In the genomic region with DNA sequence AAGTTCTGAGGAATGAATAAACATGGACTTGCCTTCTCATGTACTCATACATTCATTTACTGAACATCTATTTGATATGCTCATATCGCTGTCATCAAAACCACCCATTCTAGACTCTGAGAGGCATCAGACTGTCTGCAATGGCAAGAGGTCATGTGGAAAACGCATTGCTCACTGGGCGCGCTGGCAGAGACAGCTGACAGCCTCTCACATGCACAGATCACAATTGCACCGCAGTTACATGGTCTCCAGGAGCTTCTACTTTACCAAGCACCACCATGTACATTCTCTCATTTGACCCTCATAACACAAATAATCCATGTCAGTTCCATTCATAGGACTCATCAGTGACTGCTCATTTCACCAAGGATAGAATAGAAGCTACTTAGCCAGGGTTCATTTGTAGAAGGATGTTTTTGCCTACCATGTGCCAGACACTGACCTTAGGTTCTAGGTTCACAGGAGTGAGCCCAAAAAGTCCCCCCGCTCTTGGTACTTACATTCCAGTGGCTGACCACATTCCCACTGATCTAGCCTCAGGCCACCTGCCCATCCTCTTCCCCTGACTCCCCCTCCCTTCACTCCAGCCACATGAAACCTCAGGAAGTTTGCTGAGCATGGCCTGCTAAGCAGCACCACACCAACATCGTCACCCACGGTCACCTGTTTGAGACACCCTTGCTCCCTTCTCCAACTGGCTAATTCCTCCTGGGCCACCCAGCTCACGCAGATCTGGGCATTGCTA, we compare ENCODE assay signal across 32 cellular contexts. TPM values are rescaled to one million over a fixed set of nuclear protein-coding genes. Genes with fewer than 3 reads are reported as not detected.
DNase-seq lines count a peak whose midpoint lies in the region; ATAC-seq and TF ChIP-seq lines count a peak whose summit lies in the region.
"Had no signal": no experiment of that assay in that cellular context is flagged by ENCODE, and none has a peak within 500 bp of the region (broad histone marks: within the 10 kb centered on the region; RNA-seq: fewer than 3 reads in every experiment).

No MANE protein-coding gene starts in this region.

- no peak overlapping the region for H3K4me3 Mint-ChIP-seq in stimulated activated effector memory CD8-positive, alpha-beta T cell treated with anti-CD3 and anti-CD28 coated beads, Interleukin-12 subunit alpha, Interleukin-12 subunit beta, amount 100 ng/mL, for 72 hours
- H3K4me3 Mint-ChIP-seq: activated CD4-positive, alpha-beta T cell treated with anti-CD3 and anti-CD28 coated beads, Interleukin-2, amount 10 ng/mL, durations not matched to agents 7 days and 5 days; activated naive CD8-positive, alpha-beta T cell treated with anti-CD3 and anti-CD28 coated beads, Interleukin-2, amount 10 ng/mL, durations not matched to agents 7 days and 5 days; naive thymus-derived CD8-positive, alpha-beta T cell; stimulated activated naive B cell treated with anti-CD40 and anti-IgM and Interleukin-4, amounts not matched to agents 10 μg/mL and 1 μg/mL and 100 μg/mL, for 72 hours; WTC11 had no signal

- H3K9me3 ChIP-seq in mammary epithelial cell (replicated peaks; ENCODE audit: insufficient read depth, low read length) (no peaks in the 10 kb centered on the region), breast epithelium (no peaks in the 10 kb centered on the region), SJCRH30 (replicated peaks) (no peaks in the 10 kb centered on the region), transverse colon (no peaks in the 10 kb centered on the region)

- DNase-seq in mammary epithelial cell (peak; percentile 6), breast epithelium (ENCODE audit: low spot score in 2 of 2) (no peak), SJCRH30 (peak; percentile 87), foreskin melanocyte (peak; percentile 29), transverse colon (no peak)
- no peak for DNase-seq in stimulated activated effector memory CD8-positive, alpha-beta T cell treated with anti-CD3 and anti-CD28 coated beads, Interleukin-12 subunit alpha, Interleukin-12 subunit beta, amount 100 ng/mL, for 72 hours (ENCODE audit: low spot score in 2 of 2)
- no peak for DNase-seq in stimulated activated naive CD4-positive, alpha-beta T cell (lab: John Stamatoyannopoulos, UW)
- DNase-seq: activated CD4-positive, alpha-beta T cell treated with anti-CD3 and anti-CD28 coated beads, Interleukin-2, amount 10 ng/mL, durations not matched to agents 7 days and 5 days; activated gamma-delta T cell treated with Interleukin-2 at 50 U/mL for 16 hours; activated naive CD8-positive, alpha-beta T cell treated with anti-CD3 and anti-CD28 coated beads, Interleukin-2, amount 10 ng/mL, durations not matched to agents 7 days and 5 days; activated T-cell treated with anti-CD3 and anti-CD28 coated beads, Interleukin-2, amount 50 U/mL, for 48 hours; caudate nucleus; effector memory CD4-positive, alpha-beta T cell; GOT3; Karpas-422; naive thymus-derived CD8-positive, alpha-beta T cell; NCI-H146; NCI-H2107; NCI-H345; NCI-H69; SHP77 treated with DMSO at 0.1 percent for 48 hours; stimulated activated naive B cell treated with anti-CD40 and anti-IgM and Interleukin-4, amounts not matched to agents 10 μg/mL and 1 μg/mL and 100 μg/mL, for 72 hours had no signal

- H2AFZ ChIP-seq in mammary epithelial cell (ENCODE audit: low read depth, low read length) = no peak overlapping the region

- H3K9ac ChIP-seq in mammary epithelial cell (ENCODE audit: insufficient read depth, low read length) = no peak overlapping the region

- TF ChIP-seq POLR2A in breast epithelium (IDR thresholded peaks at IDR 0.05) = no peak
- no peak for TF ChIP-seq POLR2A in transverse colon (IDR thresholded peaks at IDR 0.05)

- no peaks in the 10 kb centered on the region for H3K4me1 Mint-ChIP-seq in stimulated activated effector memory CD8-positive, alpha-beta T cell treated with anti-CD3 and anti-CD28 coated beads, Interleukin-12 subunit alpha, Interleukin-12 subunit beta, amount 100 ng/mL, for 72 hours
- H3K4me1 Mint-ChIP-seq: activated CD4-positive, alpha-beta T cell treated with anti-CD3 and anti-CD28 coated beads, Interleukin-2, amount 10 ng/mL, durations not matched to agents 7 days and 5 days; activated naive CD8-positive, alpha-beta T cell treated with anti-CD3 and anti-CD28 coated beads, Interleukin-2, amount 10 ng/mL, durations not matched to agents 7 days and 5 days had no signal

- dilution Hi-C loops in mammary epithelial cell (cut with HindIII; ENCODE audit: low sequenced_read_pairs) = no loop called here

- in situ Hi-C loops in mammary epithelial cell (cut with MboI; ENCODE audit: low sequenced_read_pairs in 2 of 2) (no loop called here), transverse colon (cut with MboI; ENCODE audit: low pct_ligation_motif_present in 1 of 4, low pct_unique_long_range_greater_than_20kb in 1 of 4, low sequenced_read_pairs in 3 of 4) (no loop called here)

- WGBS in mammary epithelial cell (ENCODE audit: low coverage, missing lambda C conversion rate) = 68% methylated on average over 9 of the region's 9 CpGs
- 93% methylated on average over 9 of the region's 9 CpGs; no CpG with 5 or more reads in 1 of the 2 donors for whole genome bisulfite sequencing in transverse colon (ENCODE audit: low coverage in 1 of 2), 2 donors

- H3K79me2 ChIP-seq in mammary epithelial cell (ENCODE audit: insufficient read depth, low read length) = no peaks in the 10 kb centered on the region

- H3K9me3 Mint-ChIP-seq in stimulated activated effector memory CD8-positive, alpha-beta T cell treated with anti-CD3 and anti-CD28 coated beads, Interleukin-12 subunit alpha, Interleukin-12 subunit beta, amount 100 ng/mL, for 72 hours = no peaks in the 10 kb centered on the region
- H3K9me3 Mint-ChIP-seq: activated naive CD8-positive, alpha-beta T cell treated with anti-CD3 and anti-CD28 coated beads, Interleukin-2, amount 10 ng/mL, durations not matched to agents 7 days and 5 days; naive thymus-derived CD8-positive, alpha-beta T cell had no signal

- no peaks in the 10 kb centered on the region for H4K20me1 ChIP-seq in mammary epithelial cell (ENCODE audit: insufficient read depth, low read length)

- H3K4me1 ChIP-seq in mammary epithelial cell (ENCODE audit: insufficient read depth, low read length) (no peaks in the 10 kb centered on the region), breast epithelium (no peaks in the 10 kb centered on the region), SJCRH30 (peaks cover 21% of the 10 kb centered on the region), transverse colon (no peaks in the 10 kb centered on the region)

- H3K27ac ChIP-seq in mammary epithelial cell (ENCODE audit: insufficient read depth, low read depth, low read length) = no peak overlapping the region
- H3K27ac ChIP-seq in breast epithelium = no peak overlapping the region
- H3K27ac ChIP-seq in SJCRH30 = no peak overlapping the region
- H3K27ac ChIP-seq in transverse colon = no peak overlapping the region
- H3K27ac ChIP-seq: 22Rv1, coronary artery, HL-60 had no signal

- no peak for TF ChIP-seq EP300 in transverse colon (IDR thresholded peaks at IDR 0.05; ENCODE audit: low read depth)

- ATAC-seq in stimulated activated effector memory CD8-positive, alpha-beta T cell treated with anti-CD3 and anti-CD28 coated beads, Interleukin-12 subunit alpha, Interleukin-12 subunit beta, amount 100 ng/mL, for 72 hours = peak; percentile 26
- ATAC-seq in HG03469 (IDR thresholded peaks at IDR 0.05; ENCODE audit: unreplicated experiment) = no peak
- ATAC-seq: HepG2; naive thymus-derived CD8-positive, alpha-beta T cell; Panc1; stimulated activated naive B cell treated with anti-CD40 and anti-IgM and Interleukin-4, amounts not matched to agents 10 μg/mL and 1 μg/mL and 100 μg/mL, for 72 hours; WTC11 had no signal

- H3K27me3 ChIP-seq in mammary epithelial cell (ENCODE audit: insufficient read depth, low read length) (no peaks in the 10 kb centered on the region), breast epithelium (no peaks in the 10 kb centered on the region), SJCRH30 (no peaks in the 10 kb centered on the region), transverse colon (no peaks in the 10 kb centered on the region)

- CTCF ChIA-PET in mammary epithelial cell (lab: Charles Lee; ENCODE audit: low non-redundant PET) = no interaction called here

- no peak overlapping the region for H3K27ac Mint-ChIP-seq in stimulated activated effector memory CD8-positive, alpha-beta T cell treated with anti-CD3 and anti-CD28 coated beads, Interleukin-12 subunit alpha, Interleukin-12 subunit beta, amount 100 ng/mL, for 72 hours
- H3K27ac Mint-ChIP-seq: activated CD4-positive, alpha-beta T cell treated with anti-CD3 and anti-CD28 coated beads, Interleukin-2, amount 10 ng/mL, durations not matched to agents 7 days and 5 days; activated naive CD8-positive, alpha-beta T cell treated with anti-CD3 and anti-CD28 coated beads, Interleukin-2, amount 10 ng/mL, durations not matched to agents 7 days and 5 days; stimulated activated naive B cell treated with anti-CD40 and anti-IgM and Interleukin-4, amounts not matched to agents 10 μg/mL and 1 μg/mL and 100 μg/mL, for 72 hours; WTC11 had no signal

- H3K4me2 ChIP-seq in mammary epithelial cell (ENCODE audit: insufficient read depth, low read depth, low read length) = no peak overlapping the region

- H3K4me3 ChIP-seq in mammary epithelial cell (replicated peaks in 1 of 3; ENCODE audit: insufficient read depth in 1 of 3, low read depth in 2 of 3, low read length in 3 of 3) (no peak overlapping the region), breast epithelium (no peak overlapping the region), SJCRH30 (no peak overlapping the region), transverse colon (no peak overlapping the region)
- H3K4me3 ChIP-seq: coronary artery, skin epidermis had no signal

- intact Hi-C loops in mammary epithelial cell (cut with micrococcal nuclease) (no loop called here), breast epithelium (cut with DNase I; ENCODE audit: low total_unique reads) (no loop called here), transverse colon (cut with DNase I; ENCODE audit: low total_unique reads) (no loop called here)

- no TSS peak for BruUV-seq in mammary epithelial cell (replicated peaks; lab: Mats Ljungman, UMichigan)

- no peaks in the 10 kb centered on the region for H3K36me3 Mint-ChIP-seq in stimulated activated effector memory CD8-positive, alpha-beta T cell treated with anti-CD3 and anti-CD28 coated beads, Interleukin-12 subunit alpha, Interleukin-12 subunit beta, amount 100 ng/mL, for 72 hours
- H3K36me3 Mint-ChIP-seq: activated naive CD8-positive, alpha-beta T cell treated with anti-CD3 and anti-CD28 coated beads, Interleukin-2, amount 10 ng/mL, durations not matched to agents 7 days and 5 days; naive thymus-derived CD8-positive, alpha-beta T cell had no signal

- H3K36me3 ChIP-seq in mammary epithelial cell (ENCODE audit: insufficient read depth, low read length) = no peaks in the 10 kb centered on the region
- no peaks in the 10 kb centered on the region for H3K36me3 ChIP-seq in breast epithelium
- H3K36me3 ChIP-seq in SJCRH30 = no peaks in the 10 kb centered on the region
- no peaks in the 10 kb centered on the region for H3K36me3 ChIP-seq in transverse colon

- TF ChIP-seq CTCF in mammary epithelial cell (conservative IDR thresholded peaks at IDR 0.05 in 1 of 2, IDR thresholded peaks at IDR 0.05 in 1 of 2; ENCODE audit: extremely low read depth in 1 of 2, insufficient read depth in 1 of 2, low read depth in 1 of 2, low read length in 2 of 2) = no peak
- TF ChIP-seq CTCF in breast epithelium (IDR thresholded peaks at IDR 0.05) = no peak
- no peak for TF ChIP-seq CTCF in transverse colon (IDR thresholded peaks at IDR 0.05)

RNA-seq across cellular contexts. Expression of a gene that starts 6.1 kb away (rescaled TPM):
- total RNA-seq in mammary epithelial cell (not detected), breast epithelium (1 to 10 TPM; 2.6 to 7.9 (median 3.5) TPM), transverse colon (under 1 TPM in 3 of 4 donors, not detected in 1; 0.41 to 0.95 (median 0.60) TPM)
- not detected for polyA plus RNA-seq in mammary epithelial cell
- not detected for polyA minus RNA-seq in mammary epithelial cell
- total RNA-seq in SJCRH30 (2014; rRNA removed; shearing (Covaris generic)) = 0.56 and 0.73 TPM in 2 replicates
- total RNA-seq: astrocyte; HepG2; naive thymus-derived CD8-positive, alpha-beta T cell; osteoblast had no signal
- polyA plus RNA-seq: HepG2 had no signal

Comparison
In these comparisons a context has a peak if more than half of its experiments do, and no peak if none do; other contexts are left out.
1. DNase-seq: peak in mammary epithelial cell (single experiment), SJCRH30 (2 of 2) and foreskin melanocyte (single experiment); none in breast epithelium (0 of 2), stimulated activated effector memory CD8-positive, alpha-beta T cell treated with anti-CD3 and anti-CD28 coated beads, Interleukin-12 subunit alpha, Interleukin-12 subunit beta, amount 100 ng/mL, for 72 hours (0 of 2), stimulated activated naive CD4-positive, alpha-beta T cell (0 of 6) and transverse colon (single experiment).